Comparison of ENCODE assay signal across 33 cellular contexts in the genomic region with DNA sequence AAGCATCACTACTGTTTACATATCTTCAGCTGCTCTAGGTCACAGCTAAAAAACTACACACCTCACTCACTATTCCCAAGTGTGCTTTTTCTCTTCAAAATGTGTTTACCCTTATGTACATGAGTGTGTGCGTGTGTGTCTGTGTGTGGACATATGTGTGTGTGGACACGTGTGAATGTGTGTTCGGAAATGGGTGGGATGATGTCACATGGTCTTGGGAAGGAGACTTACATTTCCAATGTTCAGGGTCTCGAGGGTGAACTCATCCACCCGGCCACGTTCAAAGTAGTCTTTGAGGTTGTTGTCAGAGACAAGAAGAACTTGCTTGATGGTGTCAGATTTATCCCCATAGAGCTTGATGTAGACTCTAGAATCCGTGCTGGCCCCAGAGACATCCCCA.
"Had no signal": no experiment of that assay in that cellular context is flagged by ENCODE, and none has a peak within 500 bp of the region (broad histone marks: within the 10 kb centered on the region; RNA-seq: fewer than 3 reads in every experiment).

No MANE protein-coding gene starts in this region.

- DNase-seq: activated effector memory CD4-positive, alpha-beta T cell treated with anti-CD3 and anti-CD28 coated beads, Interleukin-2, amount 50 U/mL, for 16 hours; activated effector memory CD4-positive, alpha-beta T cell treated with Interleukin-2 at 50 U/mL for 16 hours; activated gamma-delta T cell; activated gamma-delta T cell treated with Interleukin-2 at 50 U/mL for 16 hours; activated naive CD4-positive, alpha-beta T cell; activated naive CD4-positive, alpha-beta T cell treated with anti-CD3 and anti-CD28 coated beads for 36 hours; activated naive CD4-positive, alpha-beta T cell treated with anti-CD3 and anti-CD28 coated beads, Interleukin-2, amount 10 ng/mL, durations not matched to agents 7 days and 5 days; activated naive CD4-positive, alpha-beta T cell treated with anti-CD3 and anti-CD28 coated beads, Interleukin-2, amount 50 U/mL, for 16 hours; activated naive CD4-positive, alpha-beta T cell treated with Interleukin-2 at 50 U/mL for 16 hours; activated naive CD8-positive, alpha-beta T cell treated with anti-CD3 and anti-CD28 coated beads for 36 hours; activated naive CD8-positive, alpha-beta T cell treated with anti-CD3 and anti-CD28 coated beads, Interleukin-2, amount 10 ng/mL, durations not matched to agents 7 days and 5 days; activated naive CD8-positive, alpha-beta T cell treated with anti-CD3 and anti-CD28 coated beads, Interleukin-2, amount 50 U/mL, for 24 hours; activated T-cell treated with anti-CD3 and anti-CD28 coated beads, Interleukin-2, amount 50 U/mL, for 1 hour; activated T-cell treated with anti-CD3 and anti-CD28 coated beads, Interleukin-2, amount 50 U/mL, for 24 hours; activated T-cell treated with anti-CD3 and anti-CD28 coated beads, Interleukin-2, amount 50 U/mL, for 4 hours; activated T-cell treated with anti-CD3 and anti-CD28 coated beads, Interleukin-2, amount 50 U/mL, for 48 hours; activated T-cell treated with anti-CD3 and anti-CD28 coated beads, Interleukin-2, amount 50 U/mL, for 72 hours; adrenal gland; amniotic stem cell; amygdala; anterior cingulate cortex; aorta; body of pancreas; brain microvascular endothelial cell; caudate nucleus; central memory CD4-positive, alpha-beta T cell; cerebellar nuclear complex had no signal

- H3K36me3 ChIP-seq: adrenal gland, ascending aorta, brain microvascular endothelial cell, breast epithelium, cardiac muscle cell had no signal

- H3K4me1 ChIP-seq: adrenal gland, ascending aorta, body of pancreas, breast epithelium had no signal

- H3K4me3 ChIP-seq: adrenal gland, ascending aorta, body of pancreas, breast epithelium, cardiac muscle cell had no signal

- H3K9me3 ChIP-seq: adrenal gland, ascending aorta, body of pancreas, breast epithelium had no signal

- H3K27me3 ChIP-seq: adrenal gland, ascending aorta, body of pancreas, brain microvascular endothelial cell, breast epithelium, cardiac muscle cell had no signal

- FAIRE-seq: astrocyte had no signal

- ATAC-seq: activated naive CD4-positive, alpha-beta T cell treated with anti-CD3 and anti-CD28 coated beads, Interleukin-2, amount 50 U/mL, for 72 hours; activated naive CD8-positive, alpha-beta T cell treated with anti-CD3 and anti-CD28 coated beads, Interleukin-2, amount 50 U/mL, for 24 hours; activated T-cell treated with anti-CD3 and anti-CD28 coated beads, Interleukin-2, amount 50 U/mL, for 4 hours; activated T-cell treated with anti-CD3 and anti-CD28 coated beads, Interleukin-2, amount 50 U/mL, for 72 hours; activated T-helper 17 cell treated with anti-CD3 and anti-CD28 coated beads, Interleukin-2, amount 50 U/mL, for 72 hours; body of pancreas had no signal

- H3K27ac ChIP-seq: adrenal gland, ascending aorta, body of pancreas, brain microvascular endothelial cell, breast epithelium, cardiac muscle cell had no signal
